1 cellular context compared by ENCODE assay signal in genomic region chr17:64509179-64509578, GRCh38.
TF ChIP-seq lines count a peak whose summit lies in the region.

No MANE protein-coding gene starts in this region.

TF ChIP-seq in HepG2, 621 proteins besides CTCF, POLR2A, EP300 and RAD21:
- TF ChIP-seq RBAK (CRISPR knock-in tag; IDR thresholded peaks at IDR 0.05) (no peak), ZFY (CRISPR knock-in tag; IDR thresholded peaks at IDR 0.05) (no peak), ZNF431 (CRISPR knock-in tag; IDR thresholded peaks at IDR 0.05; ENCODE audit: borderline replicate concordance, low read depth) (no peak), ZNF724P (CRISPR knock-in tag; IDR thresholded peaks at IDR 0.05; ENCODE audit: borderline replicate concordance) (no peak), ZNF777 (CRISPR knock-in tag; IDR thresholded peaks at IDR 0.05) (no peak), ZNF737 (CRISPR knock-in tag; IDR thresholded peaks at IDR 0.05; ENCODE audit: borderline replicate concordance) (no peak)
